Comparison of ENCODE assay signal across 15 cellular contexts in the genomic region with DNA sequence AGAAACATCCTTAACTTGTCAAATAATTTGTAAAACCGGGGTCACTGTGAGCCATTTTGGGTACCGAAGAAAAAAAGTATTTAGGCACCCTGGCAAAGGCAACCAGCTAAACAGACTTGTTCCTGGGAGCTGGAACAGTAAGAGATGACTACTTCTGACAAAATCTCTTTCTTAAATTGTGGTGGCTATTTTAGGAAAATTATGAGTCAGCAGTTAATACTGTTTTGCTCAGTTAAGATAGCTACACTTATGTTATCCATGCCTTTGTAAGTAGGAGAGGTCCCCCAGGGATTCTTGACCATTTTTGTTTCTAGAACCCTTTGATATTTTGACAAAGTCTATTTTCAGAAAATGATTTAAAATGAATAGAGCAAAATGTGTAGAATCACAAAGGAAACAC.
A peak's percentile ranks its signal among the peaks of the same experiment; 100 is the strongest.
DNase-seq lines count a peak whose midpoint lies in the region; ATAC-seq, FAIRE-seq and TF ChIP-seq lines count a peak whose summit lies in the region.
"Had no signal": no experiment of that assay in that cellular context is flagged by ENCODE, and none has a peak within 500 bp of the region (broad histone marks: within the 10 kb centered on the region; RNA-seq: fewer than 3 reads in every experiment).

No MANE protein-coding gene starts in this region.

- no peaks in the 10 kb centered on the region; the same call in 2 of the 3 replicates for H3K36me3 ChIP-seq in K562 (ENCODE audit: control insufficient read depth, insufficient read depth, low read length)
- peaks cover 16% of the 10 kb centered on the region for H3K36me3 ChIP-seq in left ventricle myocardium inferior
- H3K36me3 ChIP-seq in neuronal stem cell (replicated peaks in 1 of 2; ENCODE audit: control insufficient read depth in 2 of 2, insufficient read depth in 2 of 2, low read length in 2 of 2), result peaks cover 0 to 11% of the 10 kb centered on the region in 2 donors
- H3K36me3 ChIP-seq: neural progenitor cell had no signal

- TF ChIP-seq POLR2A in K562 (conservative IDR thresholded peaks at IDR 0.05), result no peak

- no peaks in the 10 kb centered on the region for H3K9me1 ChIP-seq in K562 (ENCODE audit: control insufficient read depth, insufficient read depth, low read length)

- no TSS peak for BruUV-seq in K562 (replicated peaks; lab: Mats Ljungman, UMichigan)

- no peak for ATAC-seq in K562
- no peak for ATAC-seq in omental fat pad (ENCODE audit: low FRiP score)
- ATAC-seq: stimulated activated naive CD8-positive, alpha-beta T cell treated with anti-CD3 and anti-CD28 coated beads, Interleukin-15, amount 100 ng/mL, for 72 hours had no signal

- no peak overlapping the region for H4K91ac ChIP-seq in neuronal stem cell (ENCODE audit: low read depth, low read length, poor library complexity)

- TF ChIP-seq RAD21 in K562 (CRISPR knock-in tag; conservative IDR thresholded peaks at IDR 0.05 in 1 of 2, IDR thresholded peaks at IDR 0.05 in 1 of 2), result no peak

- H3K4me3 ChIP-seq in K562 (no peak overlapping the region), left ventricle myocardium inferior (no peak overlapping the region), neuronal stem cell (ENCODE audit: low read length in 2 of 2) (no peak overlapping the region)
- H3K4me3 ChIP-seq: neural progenitor cell had no signal

- WGBS in K562 (ENCODE audit: insufficient coverage, low coverage, missing lambda C conversion rate), result 74% methylated on average over 2 of the region's 2 CpGs
- no CpG with 5 or more reads among the region's 2 CpGs for WGBS in neuronal stem cell (ENCODE audit: extremely low coverage in 2 of 2, insufficient read length in 2 of 2, insufficient replicate concordance in 1 of 2), 2 donors

- CTCF ChIA-PET in K562 (lab: Yijun Ruan, JAX; ENCODE audit: low intra/inter-chr PET ratio), result interaction anchor here (0.6 kb wide), 1 partner anchor 612 kb away, joined by 3 read pairs; no protein-coding TSS in a partner anchor

- H3K9ac ChIP-seq in K562 (ENCODE audit: insufficient read depth in 1 of 2, low read depth in 2 of 2, low read length in 2 of 2) (no peak overlapping the region), neuronal stem cell (ENCODE audit: low read depth, low read length, poor library complexity) (no peak overlapping the region)
- H3K9ac ChIP-seq: neural progenitor cell had no signal

- no peak overlapping the region for H3K27ac ChIP-seq in K562 (ENCODE audit: extremely low read depth, low read depth, low read length)
- peak overlapping the region; percentile 47 for H3K27ac ChIP-seq in left ventricle myocardium inferior (replicated peaks)
- H3K27ac ChIP-seq in neuronal stem cell (replicated peaks; ENCODE audit: low read length), result no peak overlapping the region
- H3K27ac ChIP-seq: C4-2B, neural progenitor cell had no signal

- DNase-seq in HCEC 1CT, result peak; percentile 80
- no peak for DNase-seq in K562 (ENCODE audit: extremely low read depth in 1 of 4, low spot score in 3 of 4)
- DNase-seq in left ventricle myocardium inferior, result no peak
- no peak for DNase-seq in neuronal stem cell (ENCODE audit: low spot score)
- DNase-seq in omental fat pad (ENCODE audit: low spot score), result no peak
- DNase-seq in NCI-H446 treated with DMSO at 0.1 percent for 48 hours (lab: John Stamatoyannopoulos, UW), result no peak
- DNase-seq in NCI-H82 (lab: John Stamatoyannopoulos, UW), result no peak
- DNase-seq: activated CD4-positive, alpha-beta T cell treated with anti-CD3 and anti-CD28 coated beads, Interleukin-2, amount 10 ng/mL, durations not matched to agents 24 days and 14 days; activated gamma-delta T cell treated with Interleukin-2 at 50 U/mL for 16 hours; effector CD8-positive, alpha-beta T cell; NCI-H526; stimulated activated naive CD8-positive, alpha-beta T cell treated with anti-CD3 and anti-CD28 coated beads, Interleukin-15, amount 100 ng/mL, for 72 hours had no signal

- FAIRE-seq in A204.1 (lab: Jason Lieb, UNC), result peak; percentile 6
- no peak for FAIRE-seq in K562 (lab: Jason Lieb, UNC)

- TF ChIP-seq EP300 in K562 (IDR thresholded peaks at IDR 0.05; ENCODE audit: low read length), result no peak

- no peaks in the 10 kb centered on the region for H4K20me1 ChIP-seq in K562 (replicated peaks; ENCODE audit: control insufficient read depth, insufficient read depth, low read length)

- no peak overlapping the region for H3K18ac ChIP-seq in neuronal stem cell (ENCODE audit: low read length)

- in situ Hi-C loops in K562 (cut with MboI), result no loop called here

- H2BK5ac ChIP-seq in neuronal stem cell (ENCODE audit: low read length), result no peak overlapping the region

- H3K27me3 ChIP-seq in K562 (ENCODE audit: control insufficient read depth in 2 of 2, insufficient read depth in 2 of 2, low read length in 2 of 2) (no peaks in the 10 kb centered on the region), left ventricle myocardium inferior (ENCODE audit: low read depth) (no peaks in the 10 kb centered on the region), neuronal stem cell (ENCODE audit: control insufficient read depth in 3 of 3, insufficient read depth in 3 of 3, low read depth in 1 of 3, low read length in 3 of 3) (no peaks in the 10 kb centered on the region)
- H3K27me3 ChIP-seq: neural progenitor cell had no signal

- no peak for TF ChIP-seq CTCF in K562 (IDR thresholded peaks at IDR 0.05 in 2 of 3, conservative IDR thresholded peaks at IDR 0.05 in 1 of 3; ENCODE audit: insufficient read depth in 2 of 3, low read depth in 1 of 3, low read length in 3 of 3)
- TF ChIP-seq CTCF in left ventricle myocardium inferior (IDR thresholded peaks at IDR 0.05; ENCODE audit: borderline replicate concordance), result no peak
- TF ChIP-seq CTCF in omental fat pad (IDR thresholded peaks at IDR 0.05), result no peak

- no peak overlapping the region for H3K4ac ChIP-seq in neuronal stem cell (ENCODE audit: low read length)

- H3K9me3 ChIP-seq in K562 (replicated peaks; ENCODE audit: control insufficient read depth, insufficient read depth, low read depth, low read length), result no peaks in the 10 kb centered on the region
- no peaks in the 10 kb centered on the region for H3K9me3 ChIP-seq in left ventricle myocardium inferior (replicated peaks)
- no peaks in the 10 kb centered on the region for H3K9me3 ChIP-seq in neuronal stem cell (replicated peaks in 1 of 2; ENCODE audit: control insufficient read depth in 2 of 2, insufficient read depth in 1 of 2, low read depth in 1 of 2, low read length in 2 of 2)

- no peak overlapping the region for H3K23ac ChIP-seq in neuronal stem cell (ENCODE audit: low read depth, low read length, poor library complexity)

- no peak overlapping the region for H2BK120ac ChIP-seq in neuronal stem cell (ENCODE audit: low read depth, low read length)

- H3K79me1 ChIP-seq in neuronal stem cell (ENCODE audit: low read depth, low read length), result no peaks in the 10 kb centered on the region

- POLR2A ChIA-PET in K562 (lab: Yijun Ruan, JAX), result interaction anchor here (0.8 kb wide), 1 partner anchor 212 kb away, joined by 3 read pairs; no protein-coding TSS in a partner anchor

- intact Hi-C loops in K562 (cut with micrococcal nuclease) (no loop called here), left ventricle myocardium inferior (cut with micrococcal nuclease) (no loop called here)

- H2BK12ac ChIP-seq in neuronal stem cell (ENCODE audit: low read length), result no peak overlapping the region

- H3K4me1 ChIP-seq in K562 (replicated peaks in 1 of 2; ENCODE audit: control insufficient read depth in 2 of 2, insufficient read depth in 2 of 2, low read length in 2 of 2) (peaks cover 0 to 6% of the 10 kb centered on the region in 2 experiments; a peak in 3 of 5 replicates), left ventricle myocardium inferior (peaks cover 24% of the 10 kb centered on the region), neuronal stem cell (ENCODE audit: control insufficient read depth in 2 of 2, insufficient read depth in 1 of 2, low read depth in 1 of 2, low read length in 2 of 2) (no peaks in the 10 kb centered on the region)
- H3K4me1 ChIP-seq: neural progenitor cell had no signal

- no peak overlapping the region for H2AK5ac ChIP-seq in neuronal stem cell (ENCODE audit: low read depth, low read length)

- no peak overlapping the region for H2BK15ac ChIP-seq in neuronal stem cell (ENCODE audit: low read length)

- no peak overlapping the region for H3K14ac ChIP-seq in neuronal stem cell (ENCODE audit: low read length)

- H4K8ac ChIP-seq in neuronal stem cell (ENCODE audit: low read depth, low read length), result no peak overlapping the region

- no peak overlapping the region for H2AFZ ChIP-seq in K562 (ENCODE audit: low read depth, low read length)
- H2AFZ ChIP-seq in neuronal stem cell (ENCODE audit: low read length), result no peak overlapping the region
- H2AFZ ChIP-seq: neural progenitor cell had no signal

- H3K4me2 ChIP-seq in K562 (ENCODE audit: insufficient read depth, low read length) (no peak overlapping the region), neuronal stem cell (ENCODE audit: insufficient read depth, low read length, poor library complexity, severe bottlenecking) (no peak overlapping the region)
- H3K4me2 ChIP-seq: neural progenitor cell had no signal

- no peaks in the 10 kb centered on the region for H3K79me2 ChIP-seq in K562 (ENCODE audit: control insufficient read depth, insufficient read depth, low read length)

TF ChIP-seq in K562, 482 proteins besides CTCF, POLR2A, EP300 and RAD21 (continues in another document):
- TF ChIP-seq ZNF398 (CRISPR knock-in tag; IDR thresholded peaks at IDR 0.05), result no peak
- peak; percentile 46; the same call in 1 of the 2 replicates for TF ChIP-seq JUND (IDR thresholded peaks at IDR 0.05; ENCODE audit: borderline replicate concordance, low read depth, low read length)
- no peak for TF ChIP-seq JUND (tag; IDR thresholded peaks at IDR 0.05; ENCODE audit: borderline replicate concordance, low read depth, low read length)
- peak; percentile 61 for TF ChIP-seq FOSL1 (tag; conservative IDR thresholded peaks at IDR 0.05)
- peak; percentile 94 for TF ChIP-seq ZNF316 (IDR thresholded peaks at IDR 0.05)
- TF ChIP-seq MAFF (IDR thresholded peaks at IDR 0.05; ENCODE audit: low read length), result peak; percentile 88
- peak; percentile 85 for TF ChIP-seq MAFK (IDR thresholded peaks at IDR 0.05; ENCODE audit: low read length)
- TF ChIP-seq MAFG (tag; conservative IDR thresholded peaks at IDR 0.05), result peak; percentile 87
